In genomic region chr1:89882348-89883029, GRCh38 we compare ENCODE assay signal across 14 cellular contexts.
A peak's percentile ranks its signal among the peaks of the same experiment; 100 is the strongest.
DNase-seq lines count a peak whose midpoint lies in the region; ATAC-seq and TF ChIP-seq lines count a peak whose summit lies in the region.
"Had no signal": no experiment of that assay in that cellular context is flagged by ENCODE, and none has a peak within 500 bp of the region (broad histone marks: within the 10 kb centered on the region; RNA-seq: fewer than 3 reads in every experiment).

No MANE protein-coding gene starts in this region.

- H3K4me1 ChIP-seq in A673 (ENCODE audit: insufficient read depth, low read length, poor library complexity, severe bottlenecking) (peaks cover 75% of the 10 kb centered on the region), mucosa of descending colon (ENCODE audit: low read depth) (no peaks in the 10 kb centered on the region)
- H3K4me1 ChIP-seq: BLaER1 had no signal

- DNase-seq in DMS 273 (lab: John Stamatoyannopoulos, UW; ENCODE audit: unreplicated experiment): peak; percentile 18
- no peak for DNase-seq in DMS 273 treated with DMSO at 0.1 percent for 48 hours (lab: John Stamatoyannopoulos, UW)
- no peak for DNase-seq in A673 (ENCODE audit: low spot score)
- DNase-seq in WTC11 (ENCODE audit: low spot score): no peak
- no peak for DNase-seq in glutamatergic neuron
- DNase-seq in dedifferentiated amniotic fluid mesenchymal stem cell (ENCODE audit: extremely low spot score): no peak
- no peak for DNase-seq in mucosa of descending colon
- no peak for DNase-seq in activated CD4-positive, alpha-beta T cell treated with anti-CD3 and anti-CD28 coated beads for 4 hours
- DNase-seq: AML-193, DMS79, GOT3, H9 had no signal

- ATAC-seq in WTC11 (no peak), mucosa of descending colon (no peak)

- H3K27me3 ChIP-seq in A673 (replicated peaks; ENCODE audit: insufficient read depth, low read depth, low read length, poor library complexity): no peaks in the 10 kb centered on the region
- H3K27me3 ChIP-seq: BLaER1 had no signal

- H3K4me3 Mint-ChIP-seq in WTC11 (no peak overlapping the region), glutamatergic neuron (ENCODE audit: unreplicated experiment) (no peak overlapping the region)
- H3K4me3 Mint-ChIP-seq: H9 had no signal

- H3K9me3 Mint-ChIP-seq in WTC11 (peaks cover 15% of the 10 kb centered on the region), glutamatergic neuron (ENCODE audit: unreplicated experiment) (no peaks in the 10 kb centered on the region)

- H3K4me1 Mint-ChIP-seq in WTC11: peaks cover 22% of the 10 kb centered on the region
- peaks cover 5% of the 10 kb centered on the region for H3K4me1 Mint-ChIP-seq in glutamatergic neuron (ENCODE audit: low read depth, unreplicated experiment)

- peak overlapping the region; percentile 62 for H3K27ac Mint-ChIP-seq in WTC11
- H3K27ac Mint-ChIP-seq in glutamatergic neuron (ENCODE audit: unreplicated experiment): peak overlapping the region; percentile 6

- CTCF ChIA-PET in A673 (lab: Charles Lee): no interaction called here
- CTCF ChIA-PET in WTC11 (lab: Charles Lee): no interaction called here

- H3K9me3 ChIP-seq in A673 (ENCODE audit: low read depth, low read length, poor library complexity, severe bottlenecking) (peaks cover 16% of the 10 kb centered on the region), mucosa of descending colon (no peaks in the 10 kb centered on the region)

- no peak for TF ChIP-seq CTCF in A673 (conservative IDR thresholded peaks at IDR 0.05; ENCODE audit: low read depth, low read length)
- no peak for TF ChIP-seq CTCF in WTC11 (IDR thresholded peaks at IDR 0.05)
- no peak for TF ChIP-seq CTCF in glutamatergic neuron (IDR thresholded peaks at IDR 0.05; ENCODE audit: partially characterized antibody, unreplicated experiment)
- no peak for TF ChIP-seq CTCF in mucosa of descending colon (IDR thresholded peaks at IDR 0.05)

- no TSS peak for BruUV-seq in A673 (replicated peaks; lab: Mats Ljungman, UMichigan)

- H3K36me3 ChIP-seq in A673 (ENCODE audit: insufficient read depth, low read length, poor library complexity, severe bottlenecking): peaks cover 18% of the 10 kb centered on the region
- H3K36me3 ChIP-seq in mucosa of descending colon (ENCODE audit: low read depth): no peaks in the 10 kb centered on the region

- peaks cover 24% of the 10 kb centered on the region for H3K36me3 Mint-ChIP-seq in WTC11
- peaks cover 11% of the 10 kb centered on the region for H3K36me3 Mint-ChIP-seq in glutamatergic neuron (ENCODE audit: unreplicated experiment)

- H3K27me3 Mint-ChIP-seq in WTC11 (ENCODE audit: low read depth): no peaks in the 10 kb centered on the region
- H3K27me3 Mint-ChIP-seq in glutamatergic neuron (ENCODE audit: unreplicated experiment): peaks cover 1% of the 10 kb centered on the region

- peak overlapping the region; percentile 70 for H3K27ac ChIP-seq in A673 (ENCODE audit: low read depth, low read length, poor library complexity, severe bottlenecking)
- H3K27ac ChIP-seq: 22Rv1, BLaER1 had no signal

- POLR2A ChIA-PET in A673 (lab: Charles Lee; ENCODE audit: low non-redundant PET) (no interaction called here), WTC11 (lab: Charles Lee) (no interaction called here)

- H3K4me3 ChIP-seq in A673 (ENCODE audit: low read depth, low read length, poor library complexity, severe bottlenecking) (no peak overlapping the region), mucosa of descending colon (no peak overlapping the region)
- H3K4me3 ChIP-seq: BLaER1 had no signal

- intact Hi-C loops in A673 (cut with micrococcal nuclease; ENCODE audit: unreplicated experiment): no loop called here
- intact Hi-C loops in mucosa of descending colon (cut with DNase I, micrococcal nuclease): no loop called here

TF ChIP-seq in WTC11, 78 proteins besides CTCF, POLR2A, EP300 and RAD21 (continues in another document):
- TF ChIP-seq ZNF532 (CRISPR knock-in tag; IDR thresholded peaks at IDR 0.05; ENCODE audit: borderline replicate concordance): no peak
- TF ChIP-seq GRHL2 (CRISPR knock-in tag; IDR thresholded peaks at IDR 0.05; ENCODE audit: insufficient replicate concordance, severe bottlenecking): no peak
- TF ChIP-seq ELF4 (CRISPR knock-in tag; IDR thresholded peaks at IDR 0.05; ENCODE audit: low read depth): no peak
- TF ChIP-seq CBFB (CRISPR knock-in tag; IDR thresholded peaks at IDR 0.05; ENCODE audit: low read depth): no peak
- TF ChIP-seq E2F1 (CRISPR knock-in tag; IDR thresholded peaks at IDR 0.05): no peak
- no peak for TF ChIP-seq TP53 (CRISPR knock-in tag; IDR thresholded peaks at IDR 0.05)
- no peak for TF ChIP-seq ATF2 (CRISPR knock-in tag; IDR thresholded peaks at IDR 0.05; ENCODE audit: borderline replicate concordance, low read depth)
